Comparison of ENCODE assay signal across 9 cellular contexts in the genomic region with DNA sequence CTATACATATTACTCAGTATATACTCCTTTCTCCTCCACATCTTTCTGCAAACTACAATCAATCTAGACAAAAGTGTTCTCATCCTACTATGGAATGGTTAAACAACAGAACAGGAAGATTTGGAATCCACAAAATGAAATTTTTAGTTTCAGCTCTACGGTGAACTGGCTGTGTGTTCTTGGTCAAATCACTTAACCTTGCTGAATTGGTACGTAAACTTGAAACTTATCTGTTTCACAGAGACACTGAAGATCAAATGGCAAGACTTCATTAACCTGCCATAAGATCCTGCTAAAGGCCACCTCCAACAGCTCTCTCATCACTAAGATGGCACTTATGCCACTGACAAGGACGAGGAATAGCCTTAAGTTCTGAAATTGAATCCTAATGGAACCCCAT. TPM values are rescaled to one million over a fixed set of nuclear protein-coding genes. Genes with fewer than 3 reads are reported as not detected.
A peak's percentile ranks its signal among the peaks of the same experiment; 100 is the strongest.
DNase-seq lines count a peak whose midpoint lies in the region; ATAC-seq and TF ChIP-seq lines count a peak whose summit lies in the region.
"Had no signal": no experiment of that assay in that cellular context is flagged by ENCODE, and none has a peak within 500 bp of the region (broad histone marks: within the 10 kb centered on the region; RNA-seq: fewer than 3 reads in every experiment).

No MANE protein-coding gene starts in this region.

- H3K14ac ChIP-seq in IMR-90 (replicated peaks; ENCODE audit: low read depth, low read length), result 0 out of 2 replicates have a peak overlapping the region, but pooled peaks have one; percentile 37

- H3K9ac ChIP-seq in IMR-90 (ENCODE audit: low read depth, low read length) (no peak overlapping the region; the same call in 1 of the 2 replicates), mammary epithelial cell (ENCODE audit: insufficient read depth, low read length) (no peak overlapping the region)

- no peak for TF ChIP-seq POLR2A in IMR-90 (IDR thresholded peaks at IDR 0.05; ENCODE audit: low read depth, low read length)

- peaks cover 34 to 60% of the 10 kb centered on the region in 2 experiments for H3K79me1 ChIP-seq in IMR-90 (ENCODE audit: low read depth in 1 of 2, low read length in 2 of 2)

- H3K36me3 ChIP-seq in BE2C (peaks cover 21% of the 10 kb centered on the region), IMR-90 (ENCODE audit: control insufficient read depth, insufficient read depth, low read length) (peaks cover 8% of the 10 kb centered on the region), mammary epithelial cell (ENCODE audit: insufficient read depth, low read length) (peaks cover 6% of the 10 kb centered on the region)

- peak overlapping the region; percentile 82; the same call in 1 of the 2 replicates for H3K23ac ChIP-seq in IMR-90 (ENCODE audit: low read depth, low read length)

- peak overlapping the region; percentile 85 to 88 for H3K27ac Mint-ChIP-seq in natural killer cell

- TF ChIP-seq CTCF in BE2C (IDR thresholded peaks at IDR 0.05; ENCODE audit: low read depth, low read length), result no peak
- no peak for TF ChIP-seq CTCF in IMR-90 (conservative IDR thresholded peaks at IDR 0.05; ENCODE audit: low read depth, low read length)
- no peak for TF ChIP-seq CTCF in mammary epithelial cell (conservative IDR thresholded peaks at IDR 0.05 in 1 of 2, IDR thresholded peaks at IDR 0.05 in 1 of 2; ENCODE audit: extremely low read depth in 1 of 2, insufficient read depth in 1 of 2, low read depth in 1 of 2, low read length in 2 of 2)
- TF ChIP-seq CTCF in natural killer cell (IDR thresholded peaks at IDR 0.05), result no peak

- POLR2A ChIA-PET in IMR-90 (lab: Charles Lee; ENCODE audit: unreplicated experiment), result no interaction called here

- H3K4me1 Mint-ChIP-seq in natural killer cell, result peaks cover 46 to 52% of the 10 kb centered on the region in 2 donors

- ATAC-seq in IMR-90 (ENCODE audit: low read depth) (no peak), natural killer cell (no peak), HG03196 (IDR thresholded peaks at IDR 0.05; ENCODE audit: unreplicated experiment) (no peak), HG03378 (IDR thresholded peaks at IDR 0.05; ENCODE audit: unreplicated experiment) (no peak), HG02623 (IDR thresholded peaks at IDR 0.05; ENCODE audit: unreplicated experiment) (no peak)

- H3K27me3 ChIP-seq in BE2C (no peaks in the 10 kb centered on the region), IMR-90 (ENCODE audit: control insufficient read depth, insufficient read depth, low read length) (no peaks in the 10 kb centered on the region), mammary epithelial cell (ENCODE audit: insufficient read depth, low read length) (no peaks in the 10 kb centered on the region)

- H3K79me2 ChIP-seq in mammary epithelial cell (ENCODE audit: insufficient read depth, low read length), result peaks cover 64% of the 10 kb centered on the region

- H3K56ac ChIP-seq in IMR-90 (ENCODE audit: extremely low read depth, insufficient read depth, low read length), result no peak overlapping the region

- H3K9me3 Mint-ChIP-seq in natural killer cell, result no peaks in the 10 kb centered on the region

- H3K4me3 Mint-ChIP-seq in natural killer cell, result peak overlapping the region; percentile 92

- intact Hi-C loops in IMR-90 (cut with micrococcal nuclease), result no loop called here
- intact Hi-C loops in mammary epithelial cell (cut with micrococcal nuclease), result no loop called here
- intact Hi-C loops in natural killer cell (cut with micrococcal nuclease), result loop anchor here (5.0 kb wide), 1 partner anchor 358 kb away; the partner anchor contains the start of gene H2AZ2

- no peak overlapping the region for H4K8ac ChIP-seq in IMR-90 (ENCODE audit: low read depth in 2 of 2, low read length in 2 of 2)

- 92% methylated on average over 2 of the region's 3 CpGs; no CpG with 5 or more reads in 1 of the 2 experiments for WGBS in IMR-90 (ENCODE audit: extremely low coverage in 2 of 2, insufficient read length in 1 of 2), 2 experiments
- 96% methylated on average over 2 of the region's 3 CpGs for whole genome bisulfite sequencing in mammary epithelial cell (ENCODE audit: low coverage, missing lambda C conversion rate)

- CTCF ChIA-PET in IMR-90 (lab: Yijun Ruan, JAX) (interaction anchor here (3.0 kb wide), 1 partner anchor 77 kb away, joined by 14 read pairs; no protein-coding TSS in a partner anchor), mammary epithelial cell (lab: Charles Lee; ENCODE audit: low non-redundant PET) (no interaction called here)

- H2AK9ac ChIP-seq in IMR-90 (replicated peaks; ENCODE audit: low read depth, low read length, poor library complexity), result no peak overlapping the region

- no peak overlapping the region for H4K5ac ChIP-seq in IMR-90 (ENCODE audit: low read depth, low read length)

- DNase-seq in BE2C, result no peak
- no peak for DNase-seq in IMR-90
- DNase-seq in mammary epithelial cell, result no peak
- DNase-seq in natural killer cell, result no peak
- no peak for DNase-seq in NCI-H1436 treated with DMSO at 0.1 percent for 48 hours (lab: John Stamatoyannopoulos, UW)
- DNase-seq: NCI-H2171 had no signal

- TF ChIP-seq RAD21 in IMR-90 (IDR thresholded peaks at IDR 0.05; ENCODE audit: low read length), result no peak

- H2BK15ac ChIP-seq in IMR-90 (ENCODE audit: low read depth, low read length), result no peak overlapping the region

- BruUV-seq in IMR-90 (replicated peaks; lab: Mats Ljungman, UMichigan), result no TSS peak
- no TSS peak for BruUV-seq in mammary epithelial cell (replicated peaks; lab: Mats Ljungman, UMichigan)

- peak overlapping the region; percentile 91 for H3K4me2 ChIP-seq in IMR-90 (ENCODE audit: low read depth, low read length)
- peak overlapping the region; percentile 80 for H3K4me2 ChIP-seq in mammary epithelial cell (ENCODE audit: insufficient read depth, low read depth, low read length)

- H3K4me3 ChIP-seq in BE2C (ENCODE audit: low read depth, low read length), result peak overlapping the region; percentile 79
- H3K4me3 ChIP-seq in IMR-90 (ENCODE audit: insufficient read depth, low read depth, low read length), result peak overlapping the region; percentile 94; the same call in 1 of the 2 replicates
- H3K4me3 ChIP-seq in mammary epithelial cell (replicated peaks in 1 of 3; ENCODE audit: insufficient read depth in 1 of 3, low read depth in 2 of 3, low read length in 3 of 3), result peak overlapping the region; percentile 68 to 87 (median 83)

- H2AFZ ChIP-seq in IMR-90 (replicated peaks; ENCODE audit: low read length, poor library complexity) (no peak overlapping the region), mammary epithelial cell (ENCODE audit: low read depth, low read length) (no peak overlapping the region)

- H3K9me3 ChIP-seq in BE2C (no peaks in the 10 kb centered on the region), IMR-90 (ENCODE audit: control insufficient read depth, insufficient read depth, low read length) (no peaks in the 10 kb centered on the region; the same call in 1 of the 2 replicates), mammary epithelial cell (replicated peaks; ENCODE audit: insufficient read depth, low read length) (no peaks in the 10 kb centered on the region)

- no peak overlapping the region for H3K4ac ChIP-seq in IMR-90 (ENCODE audit: low read depth, low read length)

- peaks cover 19% of the 10 kb centered on the region for H3K9me1 ChIP-seq in IMR-90 (ENCODE audit: insufficient read depth, low read length)

- H3K4me1 ChIP-seq in BE2C (no peaks in the 10 kb centered on the region), IMR-90 (ENCODE audit: control insufficient read depth, insufficient read depth, low read length) (peaks cover 2% of the 10 kb centered on the region; the same call in 1 of the 2 replicates), mammary epithelial cell (ENCODE audit: insufficient read depth, low read length) (peaks cover 19% of the 10 kb centered on the region)

- no peak overlapping the region for H3K18ac ChIP-seq in IMR-90 (ENCODE audit: low read depth, low read length)

- no peak overlapping the region for H2BK20ac ChIP-seq in IMR-90 (ENCODE audit: low read depth, low read length)

- H2BK120ac ChIP-seq in IMR-90 (ENCODE audit: low read depth, low read length), result no peak overlapping the region

- peaks cover 10% of the 10 kb centered on the region for H3K36me3 Mint-ChIP-seq in natural killer cell

- H4K91ac ChIP-seq in IMR-90 (ENCODE audit: insufficient read depth, low read depth, low read length), result no peak overlapping the region

- H4K20me1 ChIP-seq in IMR-90 (ENCODE audit: insufficient read depth, low read length) (peaks cover 14% of the 10 kb centered on the region; the same call in 1 of the 2 replicates), mammary epithelial cell (ENCODE audit: insufficient read depth, low read length) (no peaks in the 10 kb centered on the region)

- peaks cover 0 to 1% of the 10 kb centered on the region in 2 donors for H3K27me3 Mint-ChIP-seq in natural killer cell (ENCODE audit: low read depth in 2 of 2)

- H3K27ac ChIP-seq in IMR-90 (ENCODE audit: insufficient read depth, low read length) (no peak overlapping the region), mammary epithelial cell (ENCODE audit: insufficient read depth, low read depth, low read length) (no peak overlapping the region)

- no peak overlapping the region for H2BK5ac ChIP-seq in IMR-90 (ENCODE audit: low read depth, low read length, poor library complexity, severe bottlenecking)

- H2AK5ac ChIP-seq in IMR-90 (ENCODE audit: low read depth, low read length), result peak overlapping the region; percentile 15; the same call in 1 of the 2 replicates

- in situ Hi-C loops in IMR-90 (cut with MboI; ENCODE audit: low sequenced_read_pairs) (loop anchor here (5.0 kb wide), 1 partner anchor 68 kb away; no protein-coding TSS in a partner anchor), mammary epithelial cell (cut with MboI; ENCODE audit: low sequenced_read_pairs in 2 of 2) (loop anchor here in 1 of 2 donors (25.0 kb wide), 1 partner anchor 252 kb away; no protein-coding TSS in a partner anchor)

- dilution Hi-C loops in IMR-90 (cut with HindIII; ENCODE audit: low sequenced_read_pairs, unreplicated experiment), result no loop called here
- dilution Hi-C loops in mammary epithelial cell (cut with HindIII; ENCODE audit: low sequenced_read_pairs), result no loop called here

RNA-seq across cellular contexts. Expression of gene NUDCD3, which starts 1.5 kb away (rescaled TPM):
- polyA plus RNA-seq in BE2C (2012; ENCODE audit: insufficient read depth, insufficient read length, low read depth), result 180 TPM
- total RNA-seq in IMR-90 (2012; rRNA removed) (58.3 and 76.0 TPM in 2 replicates), mammary epithelial cell (100 to 1,000 TPM in 1 of 2 donors, 10 to 100 TPM in 1; 77.2 to 122 TPM), natural killer cell (10 to 100 TPM; 50.1 to 79.9 (median 68.7) TPM)
- polyA plus RNA-seq in IMR-90 (2012; rRNA removed) (37.0 and 49.5 TPM in 2 replicates), mammary epithelial cell (48.3 TPM)
- 20.2 and 21.1 TPM in 2 replicates for polyA plus RNA-seq in IMR-90 (2012; cell fraction: cytosol; rRNA removed)
- 42.0 and 53.9 TPM in 2 replicates for polyA plus RNA-seq in IMR-90 (2012; cell fraction: nucleus; rRNA removed; ENCODE audit: low replicate concordance)
- polyA minus RNA-seq in mammary epithelial cell, result 154 TPM

RNA-seq across cellular contexts. Expression of gene NPC1L1, which starts 52.2 kb away (rescaled TPM):
- polyA plus RNA-seq in BE2C (2012; ENCODE audit: insufficient read depth, insufficient read length, low read depth), result not detected
- total RNA-seq in IMR-90 (2012; rRNA removed), result not detected in 2 replicates
- polyA plus RNA-seq in IMR-90 (2012; rRNA removed), result 0.03 and 0.07 TPM in 2 replicates
- 0.08 TPM in 1 of 2 replicates, not detected in the other for polyA plus RNA-seq in IMR-90 (2012; cell fraction: cytosol; rRNA removed)
- polyA plus RNA-seq in IMR-90 (2012; cell fraction: nucleus; rRNA removed; ENCODE audit: low replicate concordance), result 0.09 and 0.10 TPM in 2 replicates
- not detected for total RNA-seq in mammary epithelial cell
- polyA plus RNA-seq in mammary epithelial cell, result not detected
- polyA minus RNA-seq in mammary epithelial cell, result not detected
- total RNA-seq in natural killer cell, result under 1 TPM in 2 of 3 donors, not detected in 1; 0.10 to 0.16 TPM
